In the genomic region with DNA sequence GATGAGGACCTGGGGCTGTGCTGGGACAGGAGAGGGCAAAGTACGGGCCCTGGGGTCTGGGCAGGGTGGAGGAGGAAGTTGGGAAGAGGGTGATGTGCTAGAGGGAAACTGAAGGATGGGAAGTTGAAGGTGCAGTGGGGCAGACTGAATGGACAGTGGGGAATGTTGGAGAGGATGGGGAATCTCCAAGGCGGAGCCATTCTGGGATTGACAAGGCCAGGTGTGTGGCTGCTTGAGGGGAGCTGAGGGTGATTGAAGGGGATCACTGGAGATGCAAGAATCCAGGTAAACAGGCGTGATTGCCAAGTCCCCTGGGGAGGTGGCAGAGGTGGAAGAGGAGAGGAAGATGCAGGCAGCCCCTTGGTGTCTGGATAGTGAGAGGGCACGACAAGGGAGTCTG, we compare ENCODE assay signal across 16 cellular contexts. TPM values are rescaled to one million over a fixed set of nuclear protein-coding genes. Genes with fewer than 3 reads are reported as not detected.
DNase-seq lines count a peak whose midpoint lies in the region; ATAC-seq and TF ChIP-seq lines count a peak whose summit lies in the region.
"Had no signal": no experiment of that assay in that cellular context is flagged by ENCODE, and none has a peak within 500 bp of the region (broad histone marks: within the 10 kb centered on the region; RNA-seq: fewer than 3 reads in every experiment).

No MANE protein-coding gene starts in this region.

- DNase-seq in activated T-cell treated with anti-CD3 and anti-CD28 coated beads, Interleukin-2, amount 50 U/mL, for 24 hours: no peak
- DNase-seq in activated T-cell treated with anti-CD3 and anti-CD28 coated beads, Interleukin-2, amount 50 U/mL, for 72 hours: no peak
- peak; percentile 70 to 76 for DNase-seq in SJCRH30
- no peak for DNase-seq in memory B cell (ENCODE audit: low spot score in 2 of 2)
- no peak for DNase-seq in stomach
- DNase-seq in CD8-positive, alpha-beta T cell: no peak
- DNase-seq in CD14-positive monocyte (ENCODE audit: low spot score): no peak
- DNase-seq: 8988T; CD4-positive, CD25-positive, alpha-beta regulatory T cell; GF-D8; HCEC 1CT; NCI-H1092 treated with DMSO at 0.1 percent for 48 hours; NCI-H2081; Peyer's patch had no signal

- no peak for ATAC-seq in activated T-cell treated with anti-CD3 and anti-CD28 coated beads, Interleukin-2, amount 50 U/mL, for 72 hours (replicated peaks in 1 of 2)
- ATAC-seq in memory B cell (ENCODE audit: low read depth) (no peak), HG03520 (IDR thresholded peaks at IDR 0.05; ENCODE audit: unreplicated experiment) (no peak)
- ATAC-seq in CD8-positive, alpha-beta T cell: no peak
- ATAC-seq: Right ventricle myocardium inferior had no signal

- no peaks in the 10 kb centered on the region for H3K27me3 Mint-ChIP-seq in activated T-cell treated with anti-CD3 and anti-CD28 coated beads, Interleukin-2, amount 50 U/mL, for 24 hours
- no peaks in the 10 kb centered on the region for H3K27me3 Mint-ChIP-seq in activated T-cell treated with anti-CD3 and anti-CD28 coated beads, Interleukin-2, amount 50 U/mL, for 72 hours (ENCODE audit: low read depth)
- no peaks in the 10 kb centered on the region for H3K27me3 Mint-ChIP-seq in memory B cell
- H3K27me3 Mint-ChIP-seq in CD8-positive, alpha-beta T cell (ENCODE audit: low read depth): no peaks in the 10 kb centered on the region
- H3K27me3 Mint-ChIP-seq in CD14-positive monocyte (ENCODE audit: low read depth in 3 of 3): peaks cover 0 to under 1% (median 0%) of the 10 kb centered on the region in 3 donors
- H3K27me3 Mint-ChIP-seq: CD4-positive, CD25-positive, alpha-beta regulatory T cell had no signal

- intact Hi-C loops in stomach (cut with DNase I; ENCODE audit: low total_unique reads) (no loop called here), CD14-positive monocyte (cut with micrococcal nuclease) (no loop called here)
- intact Hi-C loops in CD8-positive, alpha-beta T cell (cut with DNase I, micrococcal nuclease): no loop called here

- no peak for TF ChIP-seq POLR2A in stomach (IDR thresholded peaks at IDR 0.05)

- peaks cover 3% of the 10 kb centered on the region for H3K4me1 Mint-ChIP-seq in activated T-cell treated with anti-CD3 and anti-CD28 coated beads, Interleukin-2, amount 50 U/mL, for 24 hours (ENCODE audit: low read depth)
- no peaks in the 10 kb centered on the region for H3K4me1 Mint-ChIP-seq in activated T-cell treated with anti-CD3 and anti-CD28 coated beads, Interleukin-2, amount 50 U/mL, for 72 hours (ENCODE audit: low read depth)
- peaks cover 8% of the 10 kb centered on the region for H3K4me1 Mint-ChIP-seq in memory B cell
- peaks cover 2% of the 10 kb centered on the region for H3K4me1 Mint-ChIP-seq in CD8-positive, alpha-beta T cell (ENCODE audit: low read depth)
- H3K4me1 Mint-ChIP-seq in CD14-positive monocyte: no peaks in the 10 kb centered on the region

- 84 to 93% (median 88%) methylated on average over 4 of the region's 4 CpGs for WGBS in stomach, 5 donors

- H3K27me3 ChIP-seq in SJCRH30 (no peaks in the 10 kb centered on the region), stomach (no peaks in the 10 kb centered on the region)
- no peaks in the 10 kb centered on the region for H3K27me3 ChIP-seq in CD8-positive, alpha-beta T cell (ENCODE audit: insufficient read depth, low read length)
- H3K27me3 ChIP-seq: Peyer's patch had no signal

- H3K9me3 ChIP-seq in SJCRH30 (replicated peaks) (no peaks in the 10 kb centered on the region), stomach (no peaks in the 10 kb centered on the region)
- no peaks in the 10 kb centered on the region for H3K9me3 ChIP-seq in CD8-positive, alpha-beta T cell (ENCODE audit: low read length)
- H3K9me3 ChIP-seq: Peyer's patch had no signal

- POLR2A ChIA-PET in CD8-positive, alpha-beta T cell (lab: Charles Lee): interaction anchor here (0.6 kb wide), 1 partner anchor 160 kb away, joined by 4 read pairs; no protein-coding TSS in a partner anchor

- CTCF ChIA-PET in CD8-positive, alpha-beta T cell (lab: Charles Lee): interaction anchor here (0.6 to 2.4 kb wide), 2 partner anchors 9 to 123 kb away, joined by 3 to 14 read pairs; a partner anchor contains a TSS

- H3K36me3 ChIP-seq in SJCRH30 (peaks cover 40% of the 10 kb centered on the region), stomach (peaks cover 77 to 100% (median 100%) of the 10 kb centered on the region in 4 donors)
- peaks cover 47% of the 10 kb centered on the region for H3K36me3 ChIP-seq in CD8-positive, alpha-beta T cell (ENCODE audit: insufficient read depth, low read length)

- TF ChIP-seq CTCF in stomach (IDR thresholded peaks at IDR 0.05) (no peak), CD14-positive monocyte (IDR thresholded peaks at IDR 0.05) (no peak)
- no peak for TF ChIP-seq CTCF in CD8-positive, alpha-beta T cell (IDR thresholded peaks at IDR 0.05)

- H3K27ac ChIP-seq in SJCRH30: 0 out of 2 replicates have a peak overlapping the region, but pooled peaks have one; percentile 2
- H3K27ac ChIP-seq in stomach: no peak overlapping the region
- H3K27ac ChIP-seq in CD8-positive, alpha-beta T cell (ENCODE audit: low read depth, low read length): no peak overlapping the region
- H3K27ac ChIP-seq: Peyer's patch had no signal

- peaks cover 9% of the 10 kb centered on the region; the same call in 1 of the 2 replicates for H3K4me1 ChIP-seq in SJCRH30
- no peaks in the 10 kb centered on the region for H3K4me1 ChIP-seq in stomach
- no peaks in the 10 kb centered on the region for H3K4me1 ChIP-seq in CD8-positive, alpha-beta T cell (ENCODE audit: insufficient read depth, low read length)
- H3K4me1 ChIP-seq: Peyer's patch had no signal

- H3K9me3 Mint-ChIP-seq in activated T-cell treated with anti-CD3 and anti-CD28 coated beads, Interleukin-2, amount 50 U/mL, for 24 hours: no peaks in the 10 kb centered on the region
- no peaks in the 10 kb centered on the region for H3K9me3 Mint-ChIP-seq in activated T-cell treated with anti-CD3 and anti-CD28 coated beads, Interleukin-2, amount 50 U/mL, for 72 hours
- no peaks in the 10 kb centered on the region for H3K9me3 Mint-ChIP-seq in memory B cell
- H3K9me3 Mint-ChIP-seq in CD8-positive, alpha-beta T cell: no peaks in the 10 kb centered on the region
- H3K9me3 Mint-ChIP-seq in CD14-positive monocyte: peaks cover 0 to 2% (median 0%) of the 10 kb centered on the region in 7 donors

- H3K4me3 ChIP-seq in SJCRH30 (no peak overlapping the region), stomach (no peak overlapping the region)
- no peak overlapping the region for H3K4me3 ChIP-seq in CD8-positive, alpha-beta T cell (ENCODE audit: low read depth, low read length)
- H3K4me3 ChIP-seq: Peyer's patch had no signal

- H3K36me3 Mint-ChIP-seq in activated T-cell treated with anti-CD3 and anti-CD28 coated beads, Interleukin-2, amount 50 U/mL, for 24 hours (ENCODE audit: low read depth): peaks cover 90% of the 10 kb centered on the region
- peaks cover 12 to 40% of the 10 kb centered on the region in 2 donors for H3K36me3 Mint-ChIP-seq in activated T-cell treated with anti-CD3 and anti-CD28 coated beads, Interleukin-2, amount 50 U/mL, for 72 hours (ENCODE audit: insufficient read depth in 2 of 2)
- H3K36me3 Mint-ChIP-seq in memory B cell (peaks cover 48% of the 10 kb centered on the region), CD14-positive monocyte (peaks cover 76 to 96% of the 10 kb centered on the region in 2 donors)
- H3K36me3 Mint-ChIP-seq in CD8-positive, alpha-beta T cell: peaks cover 77% of the 10 kb centered on the region

- H3K27ac Mint-ChIP-seq in activated T-cell treated with anti-CD3 and anti-CD28 coated beads, Interleukin-2, amount 50 U/mL, for 24 hours: peak overlapping the region; percentile 30
- no peak overlapping the region for H3K27ac Mint-ChIP-seq in activated T-cell treated with anti-CD3 and anti-CD28 coated beads, Interleukin-2, amount 50 U/mL, for 72 hours
- H3K27ac Mint-ChIP-seq in memory B cell (peak overlapping the region; percentile 40), CD14-positive monocyte (peak overlapping the region in 2 of 7 donors; percentile 12 to 77)
- H3K27ac Mint-ChIP-seq in CD8-positive, alpha-beta T cell: no peak overlapping the region

- no peak overlapping the region for H3K4me3 Mint-ChIP-seq in activated T-cell treated with anti-CD3 and anti-CD28 coated beads, Interleukin-2, amount 50 U/mL, for 24 hours
- no peak overlapping the region for H3K4me3 Mint-ChIP-seq in activated T-cell treated with anti-CD3 and anti-CD28 coated beads, Interleukin-2, amount 50 U/mL, for 72 hours
- no peak overlapping the region for H3K4me3 Mint-ChIP-seq in memory B cell
- no peak overlapping the region for H3K4me3 Mint-ChIP-seq in CD8-positive, alpha-beta T cell
- no peak overlapping the region for H3K4me3 Mint-ChIP-seq in CD14-positive monocyte
- H3K4me3 Mint-ChIP-seq: CD4-positive, CD25-positive, alpha-beta regulatory T cell had no signal

- TF ChIP-seq EP300 in stomach (IDR thresholded peaks at IDR 0.05): no peak

RNA-seq across cellular contexts. Expression of a gene that starts 8.5 kb away (rescaled TPM):
- 1 to 10 TPM; 2.4 to 4.7 TPM for total RNA-seq in activated T-cell treated with anti-CD3 and anti-CD28 coated beads, Interleukin-2, amount 50 U/mL, for 72 hours
- total RNA-seq in SJCRH30 (2014; rRNA removed; shearing (Covaris generic)): 2.6 and 3.4 TPM in 2 replicates
- 10 to 100 TPM in 3 of 5 donors, 1 to 10 TPM in 2; 2.9 to 52.7 (median 13.4) TPM for total RNA-seq in stomach
- polyA plus RNA-seq in stomach (10 to 100 TPM in 1 of 3 donors, 1 to 10 TPM in 2; 4.3 to 19.5 (median 7.3) TPM), CD14-positive monocyte (1 to 10 TPM in 1 of 2 donors, under 1 TPM in 1; 0.89 to 4.3 TPM)
- under 1 TPM; 0.19 to 0.25 TPM for total RNA-seq in CD8-positive, alpha-beta T cell
- total RNA-seq: CD4-positive, CD25-positive, alpha-beta regulatory T cell had no signal

RNA-seq across cellular contexts. Expression of a gene that starts 18.9 kb away (rescaled TPM):
- 10 to 100 TPM; 19.1 to 25.5 TPM for total RNA-seq in activated T-cell treated with anti-CD3 and anti-CD28 coated beads, Interleukin-2, amount 50 U/mL, for 72 hours
- 8.9 TPM in 2 replicates for total RNA-seq in SJCRH30 (2014; rRNA removed; shearing (Covaris generic))
- 10 to 100 TPM in 3 of 5 donors, 1 to 10 TPM in 2; 4.4 to 22.2 (median 19.2) TPM for total RNA-seq in stomach
- 1 to 10 TPM; 5.2 to 7.5 (median 5.9) TPM for polyA plus RNA-seq in stomach
- 10 to 100 TPM; 43.6 to 48.3 TPM for total RNA-seq in CD8-positive, alpha-beta T cell
- 1 to 10 TPM in 1 of 2 donors, under 1 TPM in 1; 0.16 to 1.3 TPM for polyA plus RNA-seq in CD14-positive monocyte

RNA-seq across cellular contexts. Expression of a gene that starts 27.6 kb away (rescaled TPM):
- total RNA-seq in activated T-cell treated with anti-CD3 and anti-CD28 coated beads, Interleukin-2, amount 50 U/mL, for 72 hours: 10 to 100 TPM; 13.6 to 15.6 TPM
- 4.0 and 7.0 TPM in 2 replicates for total RNA-seq in SJCRH30 (2014; rRNA removed; shearing (Covaris generic))
- total RNA-seq in stomach: 10 to 100 TPM in 2 of 5 donors, 1 to 10 TPM in 2, not detected in 1; 6.7 to 14.0 (median 11.2) TPM
- polyA plus RNA-seq in stomach: 10 to 100 TPM in 2 of 3 donors, 1 to 10 TPM in 1; 7.8 to 26.0 (median 10.5) TPM
- total RNA-seq in CD8-positive, alpha-beta T cell: 1 to 10 TPM; 2.0 to 2.8 TPM
- polyA plus RNA-seq in CD14-positive monocyte: 10 to 100 TPM; 76.8 to 80.3 TPM

RNA-seq across cellular contexts. Expression of a gene that starts 34.0 kb away (rescaled TPM):
- total RNA-seq in activated T-cell treated with anti-CD3 and anti-CD28 coated beads, Interleukin-2, amount 50 U/mL, for 72 hours: 1 to 10 TPM; 2.2 to 6.1 TPM
- total RNA-seq in SJCRH30 (2014; rRNA removed; shearing (Covaris generic)): 0.94 and 1.4 TPM in 2 replicates
- under 1 TPM in 1 of 5 donors, not detected in 4; 0.55 TPM for total RNA-seq in stomach
- under 1 TPM; 0.15 to 1.00 (median 0.78) TPM for polyA plus RNA-seq in stomach
- 1 to 10 TPM; 2.3 to 2.7 TPM for total RNA-seq in CD8-positive, alpha-beta T cell
- polyA plus RNA-seq in CD14-positive monocyte: not detected
- polyA plus RNA-seq: CD4-positive, CD25-positive, alpha-beta regulatory T cell had no signal

RNA-seq across cellular contexts. Expression of a gene that starts 53.1 kb away (rescaled TPM):
- total RNA-seq in activated T-cell treated with anti-CD3 and anti-CD28 coated beads, Interleukin-2, amount 50 U/mL, for 72 hours: 10 to 100 TPM; 24.9 to 25.7 TPM
- 14.2 and 14.4 TPM in 2 replicates for total RNA-seq in SJCRH30 (2014; rRNA removed; shearing (Covaris generic))
- 100 to 1,000 TPM in 1 of 5 donors, 10 to 100 TPM in 1, 1 to 10 TPM in 3; 6.7 to 252 (median 9.7) TPM for total RNA-seq in stomach
- polyA plus RNA-seq in stomach (10 to 100 TPM in 1 of 3 donors, 1 to 10 TPM in 2; 5.8 to 12.7 (median 8.2) TPM), CD14-positive monocyte (under 1 TPM in 1 of 2 donors, not detected in 1; 0.14 TPM)
- 1 to 10 TPM; 5.4 to 5.9 TPM for total RNA-seq in CD8-positive, alpha-beta T cell

Comparison
In these comparisons a context has a peak if more than half of its experiments do, and no peak if none do; other contexts are left out.
1. H3K27ac Mint-ChIP-seq: peak in activated T-cell treated with anti-CD3 and anti-CD28 coated beads, Interleukin-2, amount 50 U/mL, for 24 hours (single experiment) and memory B cell (single experiment); none in activated T-cell treated with anti-CD3 and anti-CD28 coated beads, Interleukin-2, amount 50 U/mL, for 72 hours (single experiment) and CD8-positive, alpha-beta T cell (single experiment).
2. DNase-seq: peak in SJCRH30 (2 of 2); none in activated T-cell treated with anti-CD3 and anti-CD28 coated beads, Interleukin-2, amount 50 U/mL, for 24 hours (single experiment), activated T-cell treated with anti-CD3 and anti-CD28 coated beads, Interleukin-2, amount 50 U/mL, for 72 hours (0 of 2), memory B cell (0 of 2), stomach (single experiment), CD8-positive, alpha-beta T cell (0 of 7) and CD14-positive monocyte (single experiment).